1 cellular context compared by ENCODE assay signal in genomic region chr12:112446008-112446725, GRCh38.
TF ChIP-seq lines count a peak whose summit lies in the region.

No MANE protein-coding gene starts in this region.

TF ChIP-seq in K562, 482 proteins besides CTCF, POLR2A, EP300 and RAD21:
- TF ChIP-seq ZKSCAN3 (CRISPR knock-in tag; IDR thresholded peaks at IDR 0.05): no peak
- no peak for TF ChIP-seq SMC3 (conservative IDR thresholded peaks at IDR 0.05; ENCODE audit: insufficient read depth, low read depth, low read length)
- no peak for TF ChIP-seq HDAC2 (IDR thresholded peaks at IDR 0.05)
- no peak for TF ChIP-seq ZBTB34 (CRISPR knock-in tag; IDR thresholded peaks at IDR 0.05)
- no peak for TF ChIP-seq MLLT1 (IDR thresholded peaks at IDR 0.05)
- TF ChIP-seq NCOR1 (IDR thresholded peaks at IDR 0.05): no peak
- TF ChIP-seq ZNF239 (CRISPR knock-in tag; IDR thresholded peaks at IDR 0.05): peak; percentile 46; the same call in 1 of the 2 replicates
- TF ChIP-seq ZNF12 (CRISPR knock-in tag; IDR thresholded peaks at IDR 0.05): no peak
- TF ChIP-seq HLTF (IDR thresholded peaks at IDR 0.05): no peak
- no peak for TF ChIP-seq MAZ (CRISPR knock-in tag; conservative IDR thresholded peaks at IDR 0.05 in 1 of 2, IDR thresholded peaks at IDR 0.05 in 1 of 2)
- TF ChIP-seq PRDM10 (IDR thresholded peaks at IDR 0.05; ENCODE audit: partially characterized antibody): peak; percentile 94
- TF ChIP-seq, protein P1, sequence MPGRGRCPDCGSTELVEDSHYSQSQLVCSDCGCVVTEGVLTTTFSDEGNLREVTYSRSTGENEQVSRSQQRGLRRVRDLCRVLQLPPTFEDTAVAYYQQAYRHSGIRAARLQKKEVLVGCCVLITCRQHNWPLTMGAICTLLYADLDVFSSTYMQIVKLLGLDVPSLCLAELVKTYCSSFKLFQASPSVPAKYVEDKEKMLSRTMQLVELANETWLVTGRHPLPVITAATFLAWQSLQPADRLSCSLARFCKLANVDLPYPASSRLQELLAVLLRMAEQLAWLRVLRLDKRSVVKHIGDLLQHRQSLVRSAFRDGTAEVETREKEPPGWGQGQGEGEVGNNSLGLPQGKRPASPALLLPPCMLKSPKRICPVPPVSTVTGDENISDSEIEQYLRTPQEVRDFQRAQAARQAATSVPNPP (IDR thresholded peaks at IDR 0.05; ENCODE audit: borderline replicate concordance, insufficient read depth, insufficient read length): no peak
